ENCODE assay signal across 1 cellular context in the genomic region with DNA sequence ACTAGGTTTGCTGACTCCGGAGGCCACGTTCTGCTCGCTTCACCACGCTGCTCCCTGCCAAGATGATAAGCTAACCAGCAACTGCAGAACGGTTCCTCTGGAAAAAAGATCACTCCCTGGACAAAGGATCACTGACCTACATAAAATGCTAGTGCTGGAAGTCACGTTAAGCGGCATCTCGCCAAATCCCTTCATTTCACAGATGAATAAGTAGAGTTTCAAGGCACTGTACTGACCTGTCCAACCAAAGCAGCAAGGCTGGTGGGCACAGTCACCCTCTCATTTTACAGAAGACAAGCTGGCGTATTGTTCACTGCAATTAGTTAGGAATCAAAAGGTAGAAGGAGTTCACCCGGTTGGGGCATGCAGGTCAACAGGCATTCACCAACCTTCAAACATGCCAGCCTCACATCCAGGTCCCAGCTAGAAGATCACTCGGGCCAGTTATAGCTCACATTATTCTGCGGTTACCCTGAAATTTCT.
TF ChIP-seq lines count a peak whose summit lies in the region.

No MANE protein-coding gene starts in this region.

TF ChIP-seq in HepG2, 621 proteins besides CTCF, POLR2A, EP300 and RAD21:
- TF ChIP-seq PTBP1 (IDR thresholded peaks at IDR 0.05; ENCODE audit: low read depth, low read length, poor library complexity, severe bottlenecking) (no peak), ZNF773 (CRISPR knock-in tag; IDR thresholded peaks at IDR 0.05; ENCODE audit: borderline replicate concordance) (no peak), NPAS2 (CRISPR knock-in tag; IDR thresholded peaks at IDR 0.05; ENCODE audit: borderline replicate concordance) (no peak), HDAC2 (CRISPR knock-in tag; IDR thresholded peaks at IDR 0.05) (no peak), THAP11 (CRISPR knock-in tag; IDR thresholded peaks at IDR 0.05) (no peak), ZFP62 (CRISPR knock-in tag; IDR thresholded peaks at IDR 0.05) (no peak), ZFP36L1 (CRISPR knock-in tag; IDR thresholded peaks at IDR 0.05) (no peak), NONO (IDR thresholded peaks at IDR 0.05) (no peak), NONO (CRISPR knock-in tag; conservative IDR thresholded peaks at IDR 0.05) (no peak), IRF1 (CRISPR knock-in tag; IDR thresholded peaks at IDR 0.05; ENCODE audit: low read depth) (no peak), ARNT (IDR thresholded peaks at IDR 0.05) (no peak), HNRNPL (IDR thresholded peaks at IDR 0.05; ENCODE audit: low read depth, low read length) (no peak), ZNF597 (CRISPR knock-in tag; IDR thresholded peaks at IDR 0.05) (no peak), ZNF180 (CRISPR knock-in tag; IDR thresholded peaks at IDR 0.05; ENCODE audit: borderline replicate concordance, low read depth) (no peak), ZNF501 (CRISPR knock-in tag; IDR thresholded peaks at IDR 0.05) (no peak)
- TF ChIP-seq, protein P1, sequence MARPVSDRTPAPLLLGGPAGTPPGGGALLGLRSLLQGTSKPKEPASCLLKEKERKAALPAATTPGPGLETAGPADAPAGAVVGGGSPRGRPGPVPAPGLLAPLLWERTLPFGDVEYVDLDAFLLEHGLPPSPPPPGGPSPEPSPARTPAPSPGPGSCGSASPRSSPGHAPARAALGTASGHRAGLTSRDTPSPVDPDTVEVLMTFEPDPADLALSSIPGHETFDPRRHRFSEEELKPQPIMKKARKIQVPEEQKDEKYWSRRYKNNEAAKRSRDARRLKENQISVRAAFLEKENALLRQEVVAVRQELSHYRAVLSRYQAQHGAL (CRISPR knock-in tag; IDR thresholded peaks at IDR 0.05; ENCODE audit: not compliant biosample characterization), result no peak
- TF ChIP-seq, protein P2, sequence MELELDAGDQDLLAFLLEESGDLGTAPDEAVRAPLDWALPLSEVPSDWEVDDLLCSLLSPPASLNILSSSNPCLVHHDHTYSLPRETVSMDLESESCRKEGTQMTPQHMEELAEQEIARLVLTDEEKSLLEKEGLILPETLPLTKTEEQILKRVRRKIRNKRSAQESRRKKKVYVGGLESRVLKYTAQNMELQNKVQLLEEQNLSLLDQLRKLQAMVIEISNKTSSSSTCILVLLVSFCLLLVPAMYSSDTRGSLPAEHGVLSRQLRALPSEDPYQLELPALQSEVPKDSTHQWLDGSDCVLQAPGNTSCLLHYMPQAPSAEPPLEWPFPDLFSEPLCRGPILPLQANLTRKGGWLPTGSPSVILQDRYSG (CRISPR knock-in tag; IDR thresholded peaks at IDR 0.05), result no peak
- TF ChIP-seq, protein P3, sequence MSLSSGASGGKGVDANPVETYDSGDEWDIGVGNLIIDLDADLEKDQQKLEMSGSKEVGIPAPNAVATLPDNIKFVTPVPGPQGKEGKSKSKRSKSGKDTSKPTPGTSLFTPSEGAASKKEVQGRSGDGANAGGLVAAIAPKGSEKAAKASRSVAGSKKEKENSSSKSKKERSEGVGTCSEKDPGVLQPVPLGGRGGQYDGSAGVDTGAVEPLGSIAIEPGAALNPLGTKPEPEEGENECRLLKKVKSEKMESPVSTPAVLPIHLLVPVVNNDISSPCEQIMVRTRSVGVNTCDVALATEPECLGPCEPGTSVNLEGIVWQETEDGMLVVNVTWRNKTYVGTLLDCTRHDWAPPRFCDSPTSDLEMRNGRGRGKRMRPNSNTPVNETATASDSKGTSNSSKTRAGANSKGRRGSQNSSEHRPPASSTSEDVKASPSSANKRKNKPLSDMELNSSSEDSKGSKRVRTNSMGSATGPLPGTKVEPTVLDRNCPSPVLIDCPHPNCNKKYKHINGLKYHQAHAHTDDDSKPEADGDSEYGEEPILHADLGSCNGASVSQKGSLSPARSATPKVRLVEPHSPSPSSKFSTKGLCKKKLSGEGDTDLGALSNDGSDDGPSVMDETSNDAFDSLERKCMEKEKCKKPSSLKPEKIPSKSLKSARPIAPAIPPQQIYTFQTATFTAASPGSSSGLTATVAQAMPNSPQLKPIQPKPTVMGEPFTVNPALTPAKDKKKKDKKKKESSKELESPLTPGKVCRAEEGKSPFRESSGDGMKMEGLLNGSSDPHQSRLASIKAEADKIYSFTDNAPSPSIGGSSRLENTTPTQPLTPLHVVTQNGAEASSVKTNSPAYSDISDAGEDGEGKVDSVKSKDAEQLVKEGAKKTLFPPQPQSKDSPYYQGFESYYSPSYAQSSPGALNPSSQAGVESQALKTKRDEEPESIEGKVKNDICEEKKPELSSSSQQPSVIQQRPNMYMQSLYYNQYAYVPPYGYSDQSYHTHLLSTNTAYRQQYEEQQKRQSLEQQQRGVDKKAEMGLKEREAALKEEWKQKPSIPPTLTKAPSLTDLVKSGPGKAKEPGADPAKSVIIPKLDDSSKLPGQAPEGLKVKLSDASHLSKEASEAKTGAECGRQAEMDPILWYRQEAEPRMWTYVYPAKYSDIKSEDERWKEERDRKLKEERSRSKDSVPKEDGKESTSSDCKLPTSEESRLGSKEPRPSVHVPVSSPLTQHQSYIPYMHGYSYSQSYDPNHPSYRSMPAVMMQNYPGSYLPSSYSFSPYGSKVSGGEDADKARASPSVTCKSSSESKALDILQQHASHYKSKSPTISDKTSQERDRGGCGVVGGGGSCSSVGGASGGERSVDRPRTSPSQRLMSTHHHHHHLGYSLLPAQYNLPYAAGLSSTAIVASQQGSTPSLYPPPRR (CRISPR knock-in tag; IDR thresholded peaks at IDR 0.05; ENCODE audit: borderline replicate concordance), result no peak
- TF ChIP-seq, protein P4, sequence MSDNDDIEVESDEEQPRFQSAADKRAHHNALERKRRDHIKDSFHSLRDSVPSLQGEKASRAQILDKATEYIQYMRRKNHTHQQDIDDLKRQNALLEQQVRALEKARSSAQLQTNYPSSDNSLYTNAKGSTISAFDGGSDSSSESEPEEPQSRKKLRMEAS (IDR thresholded peaks at IDR 0.05), result no peak
TF ChIP-seq in HepG2: peak in this region for 0.
